2 cellular contexts compared by ENCODE assay signal in genomic region chr14:93956514-93957332, GRCh38.
TF ChIP-seq lines count a peak whose summit lies in the region.

No MANE protein-coding gene starts in this region.

TF ChIP-seq in HEK293, 187 proteins besides CTCF, POLR2A, EP300 and RAD21:
- TF ChIP-seq ZIC2 (tag by site-specific recombination; IDR thresholded peaks at IDR 0.05): peak; percentile 94
- peak; percentile 65 for TF ChIP-seq GLIS2 (tag by site-specific recombination; IDR thresholded peaks at IDR 0.05)
- TF ChIP-seq HOXD13 (CRISPR knock-in tag; IDR thresholded peaks at IDR 0.05; ENCODE audit: borderline replicate concordance): no peak
- peak; percentile 91 for TF ChIP-seq GLIS1 (tag by site-specific recombination; IDR thresholded peaks at IDR 0.05)
TF ChIP-seq in HEK293: peak in this region for 3.

TF ChIP-seq in GM12878, 131 proteins besides CTCF, POLR2A, EP300 and RAD21:
- TF ChIP-seq, protein P1, sequence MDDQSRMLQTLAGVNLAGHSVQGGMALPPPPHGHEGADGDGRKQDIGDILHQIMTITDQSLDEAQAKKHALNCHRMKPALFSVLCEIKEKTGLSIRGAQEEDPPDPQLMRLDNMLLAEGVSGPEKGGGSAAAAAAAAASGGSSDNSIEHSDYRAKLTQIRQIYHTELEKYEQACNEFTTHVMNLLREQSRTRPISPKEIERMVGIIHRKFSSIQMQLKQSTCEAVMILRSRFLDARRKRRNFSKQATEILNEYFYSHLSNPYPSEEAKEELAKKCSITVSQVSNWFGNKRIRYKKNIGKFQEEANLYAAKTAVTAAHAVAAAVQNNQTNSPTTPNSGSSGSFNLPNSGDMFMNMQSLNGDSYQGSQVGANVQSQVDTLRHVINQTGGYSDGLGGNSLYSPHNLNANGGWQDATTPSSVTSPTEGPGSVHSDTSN (IDR thresholded peaks at IDR 0.05; ENCODE audit: insufficient replicate concordance, low read depth, low read length): no peak
- TF ChIP-seq MEF2A (IDR thresholded peaks at IDR 0.05; ENCODE audit: insufficient read depth, low read depth, low read length) (0 out of 2 replicates have a peak, but pooled peaks have one; percentile 53), BMI1 (IDR thresholded peaks at IDR 0.05; ENCODE audit: borderline replicate concordance) (0 out of 2 replicates have a peak, but pooled peaks have one; percentile 8), EGR1 (IDR thresholded peaks at IDR 0.05; ENCODE audit: borderline replicate concordance in 1 of 2, low read depth in 2 of 2, low read length in 2 of 2) (peak in 1 of 2 experiments; percentile 21; a peak in 1 of 3 replicates), TCF12 (IDR thresholded peaks at IDR 0.05; ENCODE audit: low read depth, low read length) (peak; percentile 71), REST (IDR thresholded peaks at IDR 0.05; ENCODE audit: low read depth, low read length) (no peak), MEF2B (IDR thresholded peaks at IDR 0.05; ENCODE audit: partially characterized antibody, poor library complexity, severe bottlenecking) (peak; percentile 19), BCL11A (IDR thresholded peaks at IDR 0.05; ENCODE audit: low read depth, low read length) (0 out of 2 replicates have a peak, but pooled peaks have one; percentile 29), SRF (IDR thresholded peaks at IDR 0.05; ENCODE audit: low read depth in 2 of 2, low read length in 2 of 2) (peak in 1 of 2 experiments; percentile 91; a peak in 2 of 4 replicates), ZBED1 (IDR thresholded peaks at IDR 0.05; ENCODE audit: borderline replicate concordance) (no peak), GABPA (IDR thresholded peaks at IDR 0.05; ENCODE audit: low read depth) (no peak), POLR2AphosphoS5 (IDR thresholded peaks at IDR 0.05; ENCODE audit: low read length) (peak; percentile 20; the same call in 1 of the 2 replicates), ZNF207 (IDR thresholded peaks at IDR 0.05; ENCODE audit: borderline replicate concordance) (no peak)
- TF ChIP-seq, protein P2, sequence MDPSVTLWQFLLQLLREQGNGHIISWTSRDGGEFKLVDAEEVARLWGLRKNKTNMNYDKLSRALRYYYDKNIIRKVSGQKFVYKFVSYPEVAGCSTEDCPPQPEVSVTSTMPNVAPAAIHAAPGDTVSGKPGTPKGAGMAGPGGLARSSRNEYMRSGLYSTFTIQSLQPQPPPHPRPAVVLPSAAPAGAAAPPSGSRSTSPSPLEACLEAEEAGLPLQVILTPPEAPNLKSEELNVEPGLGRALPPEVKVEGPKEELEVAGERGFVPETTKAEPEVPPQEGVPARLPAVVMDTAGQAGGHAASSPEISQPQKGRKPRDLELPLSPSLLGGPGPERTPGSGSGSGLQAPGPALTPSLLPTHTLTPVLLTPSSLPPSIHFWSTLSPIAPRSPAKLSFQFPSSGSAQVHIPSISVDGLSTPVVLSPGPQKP (IDR thresholded peaks at IDR 0.05; ENCODE audit: low read depth, low read length): 0 out of 2 replicates have a peak, but pooled peaks have one; percentile 32
- TF ChIP-seq, protein P3, sequence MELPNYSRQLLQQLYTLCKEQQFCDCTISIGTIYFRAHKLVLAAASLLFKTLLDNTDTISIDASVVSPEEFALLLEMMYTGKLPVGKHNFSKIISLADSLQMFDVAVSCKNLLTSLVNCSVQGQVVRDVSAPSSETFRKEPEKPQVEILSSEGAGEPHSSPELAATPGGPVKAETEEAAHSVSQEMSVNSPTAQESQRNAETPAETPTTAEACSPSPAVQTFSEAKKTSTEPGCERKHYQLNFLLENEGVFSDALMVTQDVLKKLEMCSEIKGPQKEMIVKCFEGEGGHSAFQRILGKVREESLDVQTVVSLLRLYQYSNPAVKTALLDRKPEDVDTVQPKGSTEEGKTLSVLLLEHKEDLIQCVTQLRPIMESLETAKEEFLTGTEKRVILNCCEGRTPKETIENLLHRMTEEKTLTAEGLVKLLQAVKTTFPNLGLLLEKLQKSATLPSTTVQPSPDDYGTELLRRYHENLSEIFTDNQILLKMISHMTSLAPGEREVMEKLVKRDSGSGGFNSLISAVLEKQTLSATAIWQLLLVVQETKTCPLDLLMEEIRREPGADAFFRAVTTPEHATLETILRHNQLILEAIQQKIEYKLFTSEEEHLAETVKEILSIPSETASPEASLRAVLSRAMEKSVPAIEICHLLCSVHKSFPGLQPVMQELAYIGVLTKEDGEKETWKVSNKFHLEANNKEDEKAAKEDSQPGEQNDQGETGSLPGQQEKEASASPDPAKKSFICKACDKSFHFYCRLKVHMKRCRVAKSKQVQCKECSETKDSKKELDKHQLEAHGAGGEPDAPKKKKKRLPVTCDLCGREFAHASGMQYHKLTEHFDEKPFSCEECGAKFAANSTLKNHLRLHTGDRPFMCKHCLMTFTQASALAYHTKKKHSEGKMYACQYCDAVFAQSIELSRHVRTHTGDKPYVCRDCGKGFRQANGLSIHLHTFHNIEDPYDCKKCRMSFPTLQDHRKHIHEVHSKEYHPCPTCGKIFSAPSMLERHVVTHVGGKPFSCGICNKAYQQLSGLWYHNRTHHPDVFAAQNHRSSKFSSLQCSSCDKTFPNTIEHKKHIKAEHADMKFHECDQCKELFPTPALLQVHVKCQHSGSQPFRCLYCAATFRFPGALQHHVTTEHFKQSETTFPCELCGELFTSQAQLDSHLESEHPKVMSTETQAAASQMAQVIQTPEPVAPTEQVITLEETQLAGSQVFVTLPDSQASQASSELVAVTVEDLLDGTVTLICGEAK (IDR thresholded peaks at IDR 0.05; ENCODE audit: borderline replicate concordance): no peak
